In the genomic region with DNA sequence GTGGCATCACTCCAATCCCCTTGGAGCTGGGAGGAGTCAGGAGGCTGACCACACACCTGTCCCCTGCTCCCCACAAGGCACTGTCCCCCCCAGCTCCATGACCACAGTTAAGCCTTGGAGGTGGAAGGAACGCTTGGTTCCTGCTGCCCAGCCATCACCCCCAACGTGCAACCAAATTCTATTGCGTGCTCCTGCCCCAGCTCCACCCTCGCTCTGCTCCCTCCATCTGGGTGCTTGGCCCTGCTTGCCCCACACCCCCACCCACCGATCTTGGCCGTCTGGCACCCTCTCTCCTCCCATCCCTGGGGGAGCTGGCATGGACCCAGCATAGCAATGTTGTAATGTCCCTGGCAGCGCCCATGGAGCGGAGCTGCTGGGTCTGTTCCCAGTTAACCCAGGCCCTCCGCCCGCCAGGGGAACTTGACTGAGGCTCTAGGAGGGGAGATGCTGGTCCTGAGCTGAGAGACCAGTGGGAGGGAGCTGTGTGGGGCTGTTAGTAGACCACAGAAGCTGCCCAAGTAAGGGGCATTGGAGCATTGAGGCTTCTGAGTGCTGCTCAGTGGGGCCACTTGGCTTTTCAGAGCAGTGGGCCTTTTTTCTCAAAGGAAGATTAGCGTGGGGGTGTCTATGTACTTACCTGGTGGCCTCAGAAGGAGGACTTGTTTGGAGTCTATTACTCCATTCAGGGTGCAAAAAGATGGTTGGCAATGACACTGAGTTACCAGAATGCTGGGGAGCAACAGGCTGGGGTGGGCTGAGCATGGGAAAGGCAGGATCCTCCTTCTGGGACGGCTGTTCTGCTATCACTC, we compare ENCODE assay signal across 9 cellular contexts. TPM values are rescaled to one million over a fixed set of nuclear protein-coding genes. Genes with fewer than 3 reads are reported as not detected.
DNase-seq lines count a peak whose midpoint lies in the region; ATAC-seq and TF ChIP-seq lines count a peak whose summit lies in the region.
"Had no signal": no experiment of that assay in that cellular context is flagged by ENCODE, and none has a peak within 500 bp of the region (broad histone marks: within the 10 kb centered on the region; RNA-seq: fewer than 3 reads in every experiment).

No MANE protein-coding gene starts in this region.

- peak overlapping the region; percentile 86 for H3K4me3 ChIP-seq in fibroblast of villous mesenchyme (ENCODE audit: low read depth, low read length)

- ATAC-seq in WTC11 = no peak
- no peak for ATAC-seq in HG03378 (IDR thresholded peaks at IDR 0.05; ENCODE audit: unreplicated experiment)

- POLR2A ChIA-PET in WTC11 (lab: Charles Lee) = no interaction called here

- intact Hi-C loops in posterior vena cava (cut with DNase I) = loop anchor here (10.0 kb wide), 1 partner anchor 359 kb away; no protein-coding TSS in a partner anchor

- CTCF ChIA-PET in WTC11 (lab: Charles Lee) = interaction anchor here (1.0 to 5.3 kb wide), 10 partner anchors 10 to 532 kb away, joined by 3 to 47 read pairs (median 12); no protein-coding TSS in a partner anchor

- H3K27me3 Mint-ChIP-seq in WTC11 (ENCODE audit: low read depth) = peaks cover 17% of the 10 kb centered on the region

- TF ChIP-seq CTCF in WTC11 (IDR thresholded peaks at IDR 0.05) (no peak), fibroblast of villous mesenchyme (IDR thresholded peaks at IDR 0.05; ENCODE audit: insufficient read depth, low read depth, low read length) (no peak)

- H3K36me3 Mint-ChIP-seq in WTC11 = no peaks in the 10 kb centered on the region

- H3K4me3 Mint-ChIP-seq in WTC11 = peak overlapping the region; percentile 69

- no peaks in the 10 kb centered on the region for H3K9me3 Mint-ChIP-seq in WTC11

- peak; percentile 64 for DNase-seq in Daoy (ENCODE audit: low read depth)
- DNase-seq in WTC11 (ENCODE audit: low spot score) = no peak
- DNase-seq in fibroblast of villous mesenchyme (ENCODE audit: low read depth) = peak; percentile 17
- peak; percentile 87 for DNase-seq in posterior vena cava (ENCODE audit: low spot score)
- no peak for DNase-seq in GOT3 (lab: John Stamatoyannopoulos, UW)
- no peak for DNase-seq in NCI-H146 treated with DMSO at 0.1 percent for 48 hours (lab: John Stamatoyannopoulos, UW; ENCODE audit: unreplicated experiment)
- DNase-seq in NOMO-1 treated with DMSO at 0.1 percent for 48 hours (lab: John Stamatoyannopoulos, UW; ENCODE audit: unreplicated experiment) = no peak

- H3K4me1 Mint-ChIP-seq in WTC11 = peaks cover 26% of the 10 kb centered on the region

- H3K27ac Mint-ChIP-seq in WTC11 = no peak overlapping the region

TF ChIP-seq in WTC11, 78 proteins besides CTCF, POLR2A, EP300 and RAD21:
- no peak for TF ChIP-seq ZNF232 (CRISPR knock-in tag; IDR thresholded peaks at IDR 0.05)
- TF ChIP-seq NR2C2 (CRISPR knock-in tag; IDR thresholded peaks at IDR 0.05) = no peak
- TF ChIP-seq FOXK1 (CRISPR knock-in tag; IDR thresholded peaks at IDR 0.05) = no peak
TF ChIP-seq in WTC11: peak in this region for 0.

RNA-seq across cellular contexts. Expression of gene EPHB6, which starts 1.1 kb away (rescaled TPM):
- 12.9 and 20.4 TPM in 2 replicates for total RNA-seq in Daoy (2014; rRNA removed; shearing (Covaris generic))
- total RNA-seq in WTC11 (2021) = 13.9 to 15.4 TPM (median 15.1 TPM) in 3 replicates
- total RNA-seq in fibroblast of villous mesenchyme = 0.43 and 4.2 TPM in 2 replicates
- total RNA-seq in posterior vena cava = 10 to 100 TPM; 11.9 to 33.5 TPM

RNA-seq across cellular contexts. Expression of gene TRPV6, which starts 29.6 kb away (rescaled TPM):
- not detected in 2 replicates for total RNA-seq in Daoy (2014; rRNA removed; shearing (Covaris generic))
- total RNA-seq in WTC11 (2021) = 0.63 to 2.0 TPM (median 0.80 TPM) in 3 replicates
- not detected in 2 replicates for total RNA-seq in fibroblast of villous mesenchyme
- total RNA-seq in posterior vena cava = not detected
- total RNA-seq: glomerular endothelial cell had no signal

Comparison
In these comparisons a context has a peak if more than half of its experiments do, and no peak if none do; other contexts are left out.
1. DNase-seq: peak in Daoy (single experiment), fibroblast of villous mesenchyme (single experiment) and posterior vena cava (single experiment); none in WTC11 (single experiment), GOT3 (single experiment), NCI-H146 treated with DMSO at 0.1 percent for 48 hours (single experiment) and NOMO-1 treated with DMSO at 0.1 percent for 48 hours (single experiment).